ENCODE assay signal across 22 cellular contexts in the genomic region with DNA sequence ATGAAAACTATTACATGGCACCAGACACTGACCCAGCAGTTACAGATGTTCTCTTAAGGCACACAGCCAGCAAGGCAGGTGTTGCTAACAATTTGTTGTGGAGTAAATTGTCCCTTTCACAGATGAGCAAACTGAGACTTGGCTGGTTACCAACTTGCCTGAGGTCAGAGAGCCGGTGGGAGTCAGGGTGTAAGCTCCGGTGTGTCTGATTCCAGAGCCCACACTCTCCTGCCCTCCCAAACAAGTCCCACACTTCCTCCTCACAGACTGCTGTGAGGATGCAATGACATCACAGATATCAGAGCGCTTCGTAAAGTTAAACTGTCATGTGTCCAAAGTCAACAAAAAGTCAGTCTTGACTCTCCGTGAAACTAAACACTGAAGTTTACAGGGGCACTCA. TPM values are rescaled to one million over a fixed set of nuclear protein-coding genes. Genes with fewer than 3 reads are reported as not detected.
A peak's percentile ranks its signal among the peaks of the same experiment; 100 is the strongest.
DNase-seq lines count a peak whose midpoint lies in the region; ATAC-seq and TF ChIP-seq lines count a peak whose summit lies in the region.
"Had no signal": no experiment of that assay in that cellular context is flagged by ENCODE, and none has a peak within 500 bp of the region (broad histone marks: within the 10 kb centered on the region; RNA-seq: fewer than 3 reads in every experiment).

No MANE protein-coding gene starts in this region.

- POLR2A ChIA-PET in Panc1 (lab: Charles Lee), result no interaction called here

- H3K4me3 ChIP-seq in Panc1 (ENCODE audit: low read depth in 2 of 2, low read length in 2 of 2), result no peak overlapping the region
- H3K4me3 ChIP-seq in fibroblast of mammary gland (ENCODE audit: control insufficient read depth, low read depth, low read length), result no peak overlapping the region
- H3K4me3 ChIP-seq in vagina, result no peak overlapping the region
- H3K4me3 ChIP-seq: left lung, smooth muscle cell had no signal

- ATAC-seq in Panc1 (0 out of 2 replicates have a peak, but pooled peaks have one; percentile 14), sciatic nerve (peak; percentile 66)
- ATAC-seq: activated T-cell treated with anti-CD3 and anti-CD28 coated beads, Interleukin-2, amount 50 U/mL, for 72 hours; left lung had no signal

- no peak for TF ChIP-seq POLR2A in vagina (IDR thresholded peaks at IDR 0.05)

- H3K4me1 ChIP-seq in Panc1 (ENCODE audit: control insufficient read depth, insufficient read depth, low read length) (peaks cover 8% of the 10 kb centered on the region; the same call in 1 of the 2 replicates), vagina (peaks cover 16% of the 10 kb centered on the region)
- H3K4me1 ChIP-seq: parathyroid adenoma had no signal

- TF ChIP-seq CTCF in Panc1 (IDR thresholded peaks at IDR 0.05), result no peak
- no peak for TF ChIP-seq CTCF in fibroblast of mammary gland (conservative IDR thresholded peaks at IDR 0.05; ENCODE audit: control insufficient read depth, insufficient read depth, low read depth, low read length)
- no peak for TF ChIP-seq CTCF in vagina (IDR thresholded peaks at IDR 0.05)

- H3K36me3 ChIP-seq in Panc1 (ENCODE audit: control insufficient read depth, insufficient read depth, low read length) (no peaks in the 10 kb centered on the region), vagina (no peaks in the 10 kb centered on the region)
- H3K36me3 ChIP-seq: left lung had no signal

- no peaks in the 10 kb centered on the region for H3K9me3 ChIP-seq in Panc1 (ENCODE audit: control insufficient read depth, insufficient read depth, low read depth, low read length)
- H3K9me3 ChIP-seq in vagina, result no peaks in the 10 kb centered on the region
- H3K9me3 ChIP-seq: left lung had no signal

- DNase-seq in NCI-H2029 (lab: John Stamatoyannopoulos, UW) (peak; percentile 24), NCI-H2029 treated with DMSO at 0.1 percent for 48 hours (lab: John Stamatoyannopoulos, UW) (no peak), Panc1 (ENCODE audit: low read depth, low spot score) (no peak), fibroblast of mammary gland (ENCODE audit: low read depth) (peak; percentile 50), sciatic nerve (ENCODE audit: low spot score) (no peak), vagina (ENCODE audit: extremely low spot score in 2 of 2) (no peak), nucleus accumbens (lab: John Stamatoyannopoulos, UW) (no peak), NCI-H345 (lab: John Stamatoyannopoulos, UW) (no peak)
- DNase-seq: 8988T; activated CD4-positive, alpha-beta memory T cell treated with anti-CD3 and anti-CD28 coated beads for 36 hours; activated naive CD8-positive, alpha-beta T cell treated with anti-CD3 and anti-CD28 coated beads, Interleukin-2, amount 10 ng/mL, durations not matched to agents 7 days and 5 days; activated T-cell treated with anti-CD3 and anti-CD28 coated beads, Interleukin-2, amount 50 U/mL, for 72 hours; C1 segment of cervical spinal cord; cerebellar nuclear complex; endodermal cell; foreskin melanocyte; left lung; NCI-H1417 treated with DMSO at 0.1 percent for 48 hours; NCI-H2171 treated with DMSO at 0.1 percent for 48 hours; stimulated activated naive CD4-positive, alpha-beta T cell had no signal

- no peak overlapping the region for H3K27ac ChIP-seq in Panc1 (ENCODE audit: low read length)
- no peak overlapping the region for H3K27ac ChIP-seq in vagina
- H3K27ac ChIP-seq: left lung, parathyroid adenoma had no signal

- CTCF ChIA-PET in Panc1 (lab: Charles Lee), result no interaction called here

- intact Hi-C loops in Panc1 (cut with micrococcal nuclease; ENCODE audit: unreplicated experiment), result no loop called here
- intact Hi-C loops in sciatic nerve (cut with DNase I), result no loop called here
- intact Hi-C loops in vagina (cut with DNase I), result no loop called here

- in situ Hi-C loops in Panc1 (cut with HindIII; ENCODE audit: low pct_unique_long_range_greater_than_20kb, low sequenced_read_pairs), result no loop called here

- BruUV-seq in Panc1 (replicated peaks; lab: Mats Ljungman, UMichigan), result no TSS peak

- H3K27me3 ChIP-seq in Panc1 (ENCODE audit: control insufficient read depth, insufficient read depth, low read length) (no peaks in the 10 kb centered on the region), vagina (no peaks in the 10 kb centered on the region)
- H3K27me3 ChIP-seq: left lung had no signal

RNA-seq across cellular contexts. Expression of gene GDPD5, which starts 12.5 kb away (rescaled TPM):
- total RNA-seq in Panc1 (2021; ENCODE audit: unreplicated experiment), result 6.0 TPM
- 7.3 TPM for polyA plus RNA-seq in Panc1 (2012; ENCODE audit: insufficient read length)
- total RNA-seq in sciatic nerve, result 78.5 TPM
- 36.6 TPM for total RNA-seq in vagina

RNA-seq across cellular contexts. Expression of gene SERPINH1, which starts 48.8 kb away (rescaled TPM):
- total RNA-seq in Panc1 (2021; ENCODE audit: unreplicated experiment) (89.8 TPM), sciatic nerve (121 TPM), vagina (257 TPM)
- 268 TPM for polyA plus RNA-seq in Panc1 (2012; ENCODE audit: insufficient read length)

Comparison
In these comparisons a context has a peak if more than half of its experiments do, and no peak if none do; other contexts are left out.
1. DNase-seq: peak in NCI-H2029 (single experiment) and fibroblast of mammary gland (single experiment); none in NCI-H2029 treated with DMSO at 0.1 percent for 48 hours (single experiment), Panc1 (single experiment), sciatic nerve (single experiment), vagina (0 of 2), nucleus accumbens (0 of 56) and NCI-H345 (single experiment).